ENCODE assay signal across 1 cellular context in genomic region chr22:37955825-37956397, GRCh38.
TF ChIP-seq lines count a peak whose summit lies in the region.

No MANE protein-coding gene starts in this region.

TF ChIP-seq in HepG2, 621 proteins besides CTCF, POLR2A, EP300 and RAD21 (continued from another document):
- TF ChIP-seq, protein P1, sequence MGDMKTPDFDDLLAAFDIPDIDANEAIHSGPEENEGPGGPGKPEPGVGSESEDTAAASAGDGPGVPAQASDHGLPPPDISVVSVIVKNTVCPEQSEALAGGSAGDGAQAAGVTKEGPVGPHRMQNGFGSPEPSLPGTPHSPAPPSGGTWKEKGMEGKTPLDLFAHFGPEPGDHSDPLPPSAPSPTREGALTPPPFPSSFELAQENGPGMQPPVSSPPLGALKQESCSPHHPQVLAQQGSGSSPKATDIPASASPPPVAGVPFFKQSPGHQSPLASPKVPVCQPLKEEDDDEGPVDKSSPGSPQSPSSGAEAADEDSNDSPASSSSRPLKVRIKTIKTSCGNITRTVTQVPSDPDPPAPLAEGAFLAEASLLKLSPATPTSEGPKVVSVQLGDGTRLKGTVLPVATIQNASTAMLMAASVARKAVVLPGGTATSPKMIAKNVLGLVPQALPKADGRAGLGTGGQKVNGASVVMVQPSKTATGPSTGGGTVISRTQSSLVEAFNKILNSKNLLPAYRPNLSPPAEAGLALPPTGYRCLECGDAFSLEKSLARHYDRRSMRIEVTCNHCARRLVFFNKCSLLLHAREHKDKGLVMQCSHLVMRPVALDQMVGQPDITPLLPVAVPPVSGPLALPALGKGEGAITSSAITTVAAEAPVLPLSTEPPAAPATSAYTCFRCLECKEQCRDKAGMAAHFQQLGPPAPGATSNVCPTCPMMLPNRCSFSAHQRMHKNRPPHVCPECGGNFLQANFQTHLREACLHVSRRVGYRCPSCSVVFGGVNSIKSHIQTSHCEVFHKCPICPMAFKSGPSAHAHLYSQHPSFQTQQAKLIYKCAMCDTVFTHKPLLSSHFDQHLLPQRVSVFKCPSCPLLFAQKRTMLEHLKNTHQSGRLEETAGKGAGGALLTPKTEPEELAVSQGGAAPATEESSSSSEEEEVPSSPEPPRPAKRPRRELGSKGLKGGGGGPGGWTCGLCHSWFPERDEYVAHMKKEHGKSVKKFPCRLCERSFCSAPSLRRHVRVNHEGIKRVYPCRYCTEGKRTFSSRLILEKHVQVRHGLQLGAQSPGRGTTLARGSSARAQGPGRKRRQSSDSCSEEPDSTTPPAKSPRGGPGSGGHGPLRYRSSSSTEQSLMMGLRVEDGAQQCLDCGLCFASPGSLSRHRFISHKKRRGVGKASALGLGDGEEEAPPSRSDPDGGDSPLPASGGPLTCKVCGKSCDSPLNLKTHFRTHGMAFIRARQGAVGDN (CRISPR knock-in tag; IDR thresholded peaks at IDR 0.05), result peak; percentile 23; the same call in 1 of the 2 replicates
